Comparison of ENCODE assay signal across 22 cellular contexts in genomic region chr1:176364231-176364905, GRCh38.
"Had no signal": no experiment of that assay in that cellular context is flagged by ENCODE, and none has a peak within 500 bp of the region (broad histone marks: within the 10 kb centered on the region; RNA-seq: fewer than 3 reads in every experiment).

No MANE protein-coding gene starts in this region.

- ATAC-seq: activated CD8-positive, alpha-beta memory T cell treated with anti-CD3 and anti-CD28 coated beads, Interleukin-2, amount 10 ng/mL, durations not matched to agents 7 days and 5 days; effector memory CD8-positive, alpha-beta T cell; left ventricle myocardium superior; natural killer cell; stimulated activated naive B cell treated with anti-CD40 and anti-IgM and Interleukin-4, amounts not matched to agents 10 μg/mL and 1 μg/mL and 100 μg/mL, for 72 hours had no signal

- H3K36me3 ChIP-seq: cardiac muscle cell, neutrophil, sigmoid colon, thoracic aorta, upper lobe of left lung had no signal

- H3K4me1 Mint-ChIP-seq: activated CD4-positive, alpha-beta memory T cell treated with anti-CD3 and anti-CD28 coated beads, Interleukin-2, amount 10 ng/mL, durations not matched to agents 7 days and 5 days; activated CD8-positive, alpha-beta memory T cell treated with anti-CD3 and anti-CD28 coated beads, Interleukin-2, amount 10 ng/mL, durations not matched to agents 7 days and 5 days; activated naive CD8-positive, alpha-beta T cell treated with anti-CD3 and anti-CD28 coated beads, Interleukin-2, amount 10 ng/mL, durations not matched to agents 7 days and 5 days; natural killer cell; stimulated activated naive B cell treated with anti-CD40 and anti-IgM and Interleukin-4, amounts not matched to agents 10 μg/mL and 1 μg/mL and 100 μg/mL, for 72 hours had no signal

- H3K9me3 ChIP-seq: neutrophil, sigmoid colon, thoracic aorta, upper lobe of left lung had no signal

- H3K27me3 Mint-ChIP-seq: activated CD4-positive, alpha-beta memory T cell treated with anti-CD3 and anti-CD28 coated beads, Interleukin-2, amount 10 ng/mL, durations not matched to agents 7 days and 5 days; activated CD8-positive, alpha-beta memory T cell treated with anti-CD3 and anti-CD28 coated beads, Interleukin-2, amount 10 ng/mL, durations not matched to agents 7 days and 5 days; activated naive CD8-positive, alpha-beta T cell treated with anti-CD3 and anti-CD28 coated beads, Interleukin-2, amount 10 ng/mL, durations not matched to agents 7 days and 5 days; dendritic cell treated with granulocyte-macrophage colony-stimulating factor and Interleukin-4, amounts not matched to agents 40 ng/mL and 50 ng/mL, for 4 days; stimulated activated naive B cell treated with anti-CD40 and anti-IgM and Interleukin-4, amounts not matched to agents 10 μg/mL and 1 μg/mL and 100 μg/mL, for 72 hours had no signal

- H3K27me3 ChIP-seq: cardiac muscle cell, neutrophil, sigmoid colon, upper lobe of left lung had no signal

- H2AFZ ChIP-seq: parathyroid adenoma had no signal

- H3K27ac ChIP-seq: cardiac muscle cell, neutrophil, parathyroid adenoma, sigmoid colon, thoracic aorta, upper lobe of left lung had no signal

- DNase-seq: activated CD4-positive, alpha-beta memory T cell treated with anti-CD3 and anti-CD28 coated beads, Interleukin-2, amount 10 ng/mL, durations not matched to agents 7 days and 5 days; activated CD8-positive, alpha-beta memory T cell treated with anti-CD3 and anti-CD28 coated beads, Interleukin-2, amount 10 ng/mL, durations not matched to agents 7 days and 5 days; activated naive CD4-positive, alpha-beta T cell; activated naive CD8-positive, alpha-beta T cell treated with anti-CD3 and anti-CD28 coated beads, Interleukin-2, amount 10 ng/mL, durations not matched to agents 7 days and 5 days; amygdala; effector memory CD8-positive, alpha-beta T cell; foreskin fibroblast; glutamatergic neuron; hypothalamus; kidney glomerular epithelial cell; left ventricle myocardium superior; natural killer cell; sigmoid colon; stimulated activated CD4-positive, alpha-beta T cell treated with anti-CD3 and anti-CD28 coated beads, Interleukin-4, amount 100 ng/mL, for 24 hours; stimulated activated naive B cell treated with anti-CD40 and anti-IgM and Interleukin-4, amounts not matched to agents 10 μg/mL and 1 μg/mL and 100 μg/mL, for 72 hours; upper lobe of left lung had no signal

- H3K9ac ChIP-seq: parathyroid adenoma had no signal

- H3K9me3 Mint-ChIP-seq: activated CD4-positive, alpha-beta memory T cell treated with anti-CD3 and anti-CD28 coated beads, Interleukin-2, amount 10 ng/mL, durations not matched to agents 7 days and 5 days; dendritic cell treated with granulocyte-macrophage colony-stimulating factor and Interleukin-4, amounts not matched to agents 40 ng/mL and 50 ng/mL, for 4 days; effector memory CD8-positive, alpha-beta T cell; T-helper 1 cell treated with Interleukin-12 subunit alpha and Interleukin-12 subunit beta and Interleukin-4 antibody, amounts not matched to agents 30 μg/mL and 1 μg/mL, for 36 hours had no signal

- H3K4me1 ChIP-seq: parathyroid adenoma, sigmoid colon, upper lobe of left lung had no signal

- H3K79me2 ChIP-seq: parathyroid adenoma had no signal

- H3K27ac Mint-ChIP-seq: activated CD4-positive, alpha-beta memory T cell treated with anti-CD3 and anti-CD28 coated beads, Interleukin-2, amount 10 ng/mL, durations not matched to agents 7 days and 5 days; activated CD8-positive, alpha-beta memory T cell treated with anti-CD3 and anti-CD28 coated beads, Interleukin-2, amount 10 ng/mL, durations not matched to agents 7 days and 5 days; activated naive CD8-positive, alpha-beta T cell treated with anti-CD3 and anti-CD28 coated beads, Interleukin-2, amount 10 ng/mL, durations not matched to agents 7 days and 5 days; dendritic cell treated with granulocyte-macrophage colony-stimulating factor and Interleukin-4, amounts not matched to agents 40 ng/mL and 50 ng/mL, for 4 days; effector memory CD8-positive, alpha-beta T cell; natural killer cell; stimulated activated naive B cell treated with anti-CD40 and anti-IgM and Interleukin-4, amounts not matched to agents 10 μg/mL and 1 μg/mL and 100 μg/mL, for 72 hours; T-helper 1 cell treated with Interleukin-12 subunit alpha and Interleukin-12 subunit beta and Interleukin-4 antibody, amounts not matched to agents 30 μg/mL and 1 μg/mL, for 36 hours had no signal

- H3K36me3 Mint-ChIP-seq: activated CD8-positive, alpha-beta memory T cell treated with anti-CD3 and anti-CD28 coated beads, Interleukin-2, amount 10 ng/mL, durations not matched to agents 7 days and 5 days; activated naive CD8-positive, alpha-beta T cell treated with anti-CD3 and anti-CD28 coated beads, Interleukin-2, amount 10 ng/mL, durations not matched to agents 7 days and 5 days; natural killer cell; stimulated activated naive B cell treated with anti-CD40 and anti-IgM and Interleukin-4, amounts not matched to agents 10 μg/mL and 1 μg/mL and 100 μg/mL, for 72 hours had no signal

- H3K4me3 ChIP-seq: cardiac muscle cell, sigmoid colon, thoracic aorta, upper lobe of left lung had no signal

- H3K4me3 Mint-ChIP-seq: activated CD4-positive, alpha-beta memory T cell treated with anti-CD3 and anti-CD28 coated beads, Interleukin-2, amount 10 ng/mL, durations not matched to agents 7 days and 5 days; activated CD8-positive, alpha-beta memory T cell treated with anti-CD3 and anti-CD28 coated beads, Interleukin-2, amount 10 ng/mL, durations not matched to agents 7 days and 5 days; activated naive CD8-positive, alpha-beta T cell treated with anti-CD3 and anti-CD28 coated beads, Interleukin-2, amount 10 ng/mL, durations not matched to agents 7 days and 5 days; dendritic cell treated with granulocyte-macrophage colony-stimulating factor and Interleukin-4, amounts not matched to agents 40 ng/mL and 50 ng/mL, for 4 days; effector memory CD8-positive, alpha-beta T cell; natural killer cell; stimulated activated naive B cell treated with anti-CD40 and anti-IgM and Interleukin-4, amounts not matched to agents 10 μg/mL and 1 μg/mL and 100 μg/mL, for 72 hours; T-helper 1 cell treated with Interleukin-12 subunit alpha and Interleukin-12 subunit beta and Interleukin-4 antibody, amounts not matched to agents 30 μg/mL and 1 μg/mL, for 36 hours had no signal
